In the genomic region with DNA sequence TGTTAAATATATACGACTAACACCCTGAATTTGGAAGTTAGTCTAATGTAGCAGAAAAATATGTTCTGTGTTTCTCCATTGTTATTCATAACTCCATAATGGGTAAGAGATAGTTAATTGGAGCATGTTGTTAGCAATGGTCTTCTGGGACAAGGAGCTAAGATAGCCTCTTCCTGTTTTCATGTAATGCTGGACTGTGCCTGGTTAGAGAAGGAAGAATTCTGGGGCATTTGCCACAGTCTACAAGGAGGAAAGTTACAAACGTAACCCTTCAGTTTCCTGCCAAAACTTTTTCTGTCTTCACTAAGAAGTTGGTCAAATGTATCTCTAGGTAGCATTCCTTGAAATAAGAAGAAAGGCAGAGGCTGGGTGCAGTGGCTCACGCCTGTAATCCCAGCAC, we compare ENCODE assay signal across 23 cellular contexts. TPM values are rescaled to one million over a fixed set of nuclear protein-coding genes. Genes with fewer than 3 reads are reported as not detected.
DNase-seq lines count a peak whose midpoint lies in the region; ATAC-seq and TF ChIP-seq lines count a peak whose summit lies in the region.
"Had no signal": no experiment of that assay in that cellular context is flagged by ENCODE, and none has a peak within 500 bp of the region (broad histone marks: within the 10 kb centered on the region; RNA-seq: fewer than 3 reads in every experiment).

No MANE protein-coding gene starts in this region.

- H3K79me2 ChIP-seq in MM.1S (ENCODE audit: low read length): peaks cover 8% of the 10 kb centered on the region

- H3K4me1 Mint-ChIP-seq in activated CD8-positive, alpha-beta T cell treated with anti-CD3 and anti-CD28 coated beads, Interleukin-2, amount 10 ng/mL, durations not matched to agents 7 days and 5 days (ENCODE audit: low read depth): peaks cover 24% of the 10 kb centered on the region
- peaks cover 12% of the 10 kb centered on the region for H3K4me1 Mint-ChIP-seq in activated CD8-positive, alpha-beta T cell treated with anti-CD3 and anti-CD28 coated beads for 36 hours (ENCODE audit: low read depth)

- intact Hi-C loops in activated CD8-positive, alpha-beta T cell treated with anti-CD3 and anti-CD28 coated beads for 36 hours (cut with micrococcal nuclease): no loop called here
- intact Hi-C loops in Right ventricle myocardium superior (cut with DNase I) (no loop called here), cardiac septum (cut with DNase I) (no loop called here), left ventricle myocardium inferior (cut with micrococcal nuclease) (no loop called here)

- CTCF ChIA-PET in activated CD8-positive, alpha-beta T cell treated with anti-CD3 and anti-CD28 coated beads, Interleukin-2, amount 10 ng/mL, durations not matched to agents 7 days and 5 days (lab: Charles Lee): interaction anchor here (1.0 to 4.1 kb wide), 2 partner anchors 110 to 229 kb away, joined by 4 to 17 read pairs; partner anchors contain the start of gene SAT1
- CTCF ChIA-PET in activated CD8-positive, alpha-beta T cell treated with anti-CD3 and anti-CD28 coated beads for 36 hours (lab: Charles Lee): interaction anchor here (0.6 kb wide), 1 partner anchor 215 kb away, joined by 4 read pairs; no protein-coding TSS in a partner anchor

- no peak overlapping the region for H3K4me2 ChIP-seq in MM.1S (ENCODE audit: low read depth, low read length)
- H3K4me2 ChIP-seq: BLaER1 had no signal

- peaks cover 18% of the 10 kb centered on the region for H3K36me3 Mint-ChIP-seq in activated CD8-positive, alpha-beta T cell treated with anti-CD3 and anti-CD28 coated beads, Interleukin-2, amount 10 ng/mL, durations not matched to agents 7 days and 5 days (ENCODE audit: low read depth)
- peaks cover 19% of the 10 kb centered on the region for H3K36me3 Mint-ChIP-seq in activated CD8-positive, alpha-beta T cell treated with anti-CD3 and anti-CD28 coated beads for 36 hours (ENCODE audit: low read depth)

- H3K27ac Mint-ChIP-seq in activated CD8-positive, alpha-beta T cell treated with anti-CD3 and anti-CD28 coated beads, Interleukin-2, amount 10 ng/mL, durations not matched to agents 7 days and 5 days: peak overlapping the region; percentile 46
- H3K27ac Mint-ChIP-seq in activated CD8-positive, alpha-beta T cell treated with anti-CD3 and anti-CD28 coated beads for 36 hours: no peak overlapping the region

- peak overlapping the region; percentile 52 for H3K27ac ChIP-seq in left ventricle myocardium inferior (replicated peaks)
- H3K27ac ChIP-seq in MM.1S (ENCODE audit: low read length): no peak overlapping the region
- H3K27ac ChIP-seq: BLaER1, RWPE1 had no signal

- no peak for ATAC-seq in activated CD8-positive, alpha-beta T cell treated with anti-CD3 and anti-CD28 coated beads, Interleukin-2, amount 10 ng/mL, durations not matched to agents 7 days and 5 days
- ATAC-seq in activated CD8-positive, alpha-beta T cell treated with anti-CD3 and anti-CD28 coated beads for 36 hours: no peak
- ATAC-seq in Right ventricle myocardium superior (ENCODE audit: poor library complexity): peak; percentile 71
- ATAC-seq: HCT116, Panc1 had no signal

- H3K9ac ChIP-seq in MM.1S (ENCODE audit: low read length): no peak overlapping the region
- H3K9ac ChIP-seq: BLaER1 had no signal

- TF ChIP-seq CTCF in activated CD8-positive, alpha-beta T cell treated with anti-CD3 and anti-CD28 coated beads for 36 hours (IDR thresholded peaks at IDR 0.05): no peak
- TF ChIP-seq CTCF in left ventricle myocardium inferior (IDR thresholded peaks at IDR 0.05; ENCODE audit: borderline replicate concordance): no peak
- TF ChIP-seq CTCF in MM.1S (IDR thresholded peaks at IDR 0.05; ENCODE audit: low read length): no peak

- no peaks in the 10 kb centered on the region for H4K20me1 ChIP-seq in MM.1S (ENCODE audit: insufficient read depth, low read length)
- H4K20me1 ChIP-seq: BLaER1 had no signal

- DNase-seq in activated CD8-positive, alpha-beta T cell treated with anti-CD3 and anti-CD28 coated beads, Interleukin-2, amount 10 ng/mL, durations not matched to agents 7 days and 5 days: no peak
- no peak for DNase-seq in activated CD8-positive, alpha-beta T cell treated with anti-CD3 and anti-CD28 coated beads for 36 hours
- DNase-seq in Right ventricle myocardium superior (no peak), cardiac septum (ENCODE audit: low spot score) (no peak), left ventricle myocardium inferior (no peak), H4 (ENCODE audit: low spot score) (no peak), MM.1S (no peak)
- DNase-seq: CD4-positive, CD25-positive, alpha-beta regulatory T cell; DMS153; DND-41; IMR-90; KG1; NCI-H1048; NCI-H1417; NCI-H1694; NCI-H2029 treated with DMSO at 0.1 percent for 48 hours; NCI-H446 treated with DMSO at 0.1 percent for 48 hours; NCI-H526 treated with DMSO at 0.1 percent for 48 hours; SIG-M5 had no signal

- no peak overlapping the region for H3K4me3 Mint-ChIP-seq in activated CD8-positive, alpha-beta T cell treated with anti-CD3 and anti-CD28 coated beads, Interleukin-2, amount 10 ng/mL, durations not matched to agents 7 days and 5 days
- no peak overlapping the region for H3K4me3 Mint-ChIP-seq in activated CD8-positive, alpha-beta T cell treated with anti-CD3 and anti-CD28 coated beads for 36 hours
- H3K4me3 Mint-ChIP-seq: CD4-positive, CD25-positive, alpha-beta regulatory T cell had no signal

- H2AFZ ChIP-seq in MM.1S (ENCODE audit: low read length): no peak overlapping the region

- no peaks in the 10 kb centered on the region for H3K9me2 ChIP-seq in MM.1S (replicated peaks; ENCODE audit: insufficient read depth, low read length)

- H3K27me3 Mint-ChIP-seq in activated CD8-positive, alpha-beta T cell treated with anti-CD3 and anti-CD28 coated beads, Interleukin-2, amount 10 ng/mL, durations not matched to agents 7 days and 5 days (ENCODE audit: low read depth): no peaks in the 10 kb centered on the region
- no peaks in the 10 kb centered on the region for H3K27me3 Mint-ChIP-seq in activated CD8-positive, alpha-beta T cell treated with anti-CD3 and anti-CD28 coated beads for 36 hours
- H3K27me3 Mint-ChIP-seq: CD4-positive, CD25-positive, alpha-beta regulatory T cell had no signal

- H3K27me3 ChIP-seq in left ventricle myocardium inferior (ENCODE audit: low read depth): no peaks in the 10 kb centered on the region
- H3K27me3 ChIP-seq in MM.1S (replicated peaks; ENCODE audit: insufficient read depth, low read length): no peaks in the 10 kb centered on the region
- H3K27me3 ChIP-seq: BLaER1 had no signal

- H3K4me1 ChIP-seq in left ventricle myocardium inferior (peaks cover 8% of the 10 kb centered on the region), MM.1S (ENCODE audit: low read length) (no peaks in the 10 kb centered on the region)
- H3K4me1 ChIP-seq: BLaER1 had no signal

- H3K9me3 ChIP-seq in left ventricle myocardium inferior (replicated peaks) (no peaks in the 10 kb centered on the region), MM.1S (replicated peaks; ENCODE audit: insufficient read depth, low read length) (no peaks in the 10 kb centered on the region)
- H3K9me3 ChIP-seq: BLaER1 had no signal

- POLR2A ChIA-PET in activated CD8-positive, alpha-beta T cell treated with anti-CD3 and anti-CD28 coated beads, Interleukin-2, amount 10 ng/mL, durations not matched to agents 7 days and 5 days (lab: Charles Lee): no interaction called here
- POLR2A ChIA-PET in activated CD8-positive, alpha-beta T cell treated with anti-CD3 and anti-CD28 coated beads for 36 hours (lab: Charles Lee): interaction anchor here (1.1 to 1.3 kb wide), 2 partner anchors 9 to 16 kb away, joined by 3 read pairs; no protein-coding TSS in a partner anchor

- H3F3A ChIP-seq in MM.1S (ENCODE audit: insufficient read depth, low read length): no peaks in the 10 kb centered on the region

- no peaks in the 10 kb centered on the region for H3K9me3 Mint-ChIP-seq in activated CD8-positive, alpha-beta T cell treated with anti-CD3 and anti-CD28 coated beads, Interleukin-2, amount 10 ng/mL, durations not matched to agents 7 days and 5 days (ENCODE audit: insufficient read depth)
- no peaks in the 10 kb centered on the region for H3K9me3 Mint-ChIP-seq in activated CD8-positive, alpha-beta T cell treated with anti-CD3 and anti-CD28 coated beads for 36 hours
- H3K9me3 Mint-ChIP-seq: CD4-positive, CD25-positive, alpha-beta regulatory T cell had no signal

- peaks cover 7% of the 10 kb centered on the region for H3K36me3 ChIP-seq in left ventricle myocardium inferior
- no peaks in the 10 kb centered on the region for H3K36me3 ChIP-seq in MM.1S (replicated peaks; ENCODE audit: insufficient read depth, low read length)

- no peak overlapping the region for H3K4me3 ChIP-seq in left ventricle myocardium inferior
- no peak overlapping the region for H3K4me3 ChIP-seq in MM.1S (ENCODE audit: low read length)
- H3K4me3 ChIP-seq: BLaER1 had no signal

RNA-seq across cellular contexts. Expression of gene PRDX4, which starts 5.8 kb away (rescaled TPM):
- 10 to 100 TPM; 29.3 to 32.3 TPM for total RNA-seq in activated CD8-positive, alpha-beta T cell treated with anti-CD3 and anti-CD28 coated beads, Interleukin-2, amount 10 ng/mL, durations not matched to agents 7 days and 5 days
- total RNA-seq in activated CD8-positive, alpha-beta T cell treated with anti-CD3 and anti-CD28 coated beads for 36 hours: 10 to 100 TPM; 39.6 to 42.0 TPM
- total RNA-seq in Right ventricle myocardium superior (44.9 TPM), cardiac septum (38.5 TPM), left ventricle myocardium inferior (34.7 TPM)
- 347 and 388 TPM in 2 replicates for total RNA-seq in H4 (2014; rRNA removed; shearing (Covaris generic))
